In genomic region chr1:69377507-69377906, GRCh38 we compare ENCODE assay signal across 27 cellular contexts.
"Had no signal": no experiment of that assay in that cellular context is flagged by ENCODE, and none has a peak within 500 bp of the region (broad histone marks: within the 10 kb centered on the region; RNA-seq: fewer than 3 reads in every experiment).

No MANE protein-coding gene starts in this region.

- H2AFZ ChIP-seq: hepatocyte, parathyroid adenoma had no signal

- FAIRE-seq: endometrium, kidney, small intestine had no signal

- H3K27me3 ChIP-seq: gastroesophageal sphincter, heart left ventricle, hepatocyte, right lobe of liver, tibial nerve, upper lobe of left lung, uterus had no signal

- H3K4me1 Mint-ChIP-seq: mesothelial cell of epicardium; naive B cell; neural crest cell; stimulated activated naive B cell treated with anti-CD40 and anti-IgM and Interleukin-4, amounts not matched to agents 10 μg/mL and 1 μg/mL and 100 μg/mL, for 72 hours had no signal

- H3K4me3 Mint-ChIP-seq: effector memory CD8-positive, alpha-beta T cell; mesothelial cell of epicardium; naive B cell; natural killer cell treated with Interleukin-12 subunit alpha and Interleukin-12 subunit beta and Interleukin-15 and Interleukin-18, amount 100 ng/mL, for 72 hours; neural crest cell; stimulated activated naive B cell treated with anti-CD40 and anti-IgM and Interleukin-4, amounts not matched to agents 10 μg/mL and 1 μg/mL and 100 μg/mL, for 72 hours; stimulated activated naive CD8-positive, alpha-beta T cell treated with anti-CD3 and anti-CD28 coated beads, Interleukin-15, Interleukin-2, amounts not matched to agents 100 ng/mL and 50 ng/mL, for 24 hours had no signal

- H3K36me3 Mint-ChIP-seq: mesothelial cell of epicardium; naive B cell; natural killer cell treated with Interleukin-12 subunit alpha and Interleukin-12 subunit beta and Interleukin-15 and Interleukin-18, amount 100 ng/mL, for 72 hours; stimulated activated naive B cell treated with anti-CD40 and anti-IgM and Interleukin-4, amounts not matched to agents 10 μg/mL and 1 μg/mL and 100 μg/mL, for 72 hours had no signal

- H3K4me3 ChIP-seq: gastroesophageal sphincter, heart left ventricle, hepatocyte, lung, mucosa of descending colon, right lobe of liver, thoracic aorta, tibial nerve, upper lobe of left lung, uterus had no signal

- H3K27ac Mint-ChIP-seq: effector memory CD8-positive, alpha-beta T cell; mesothelial cell of epicardium; naive B cell; natural killer cell treated with Interleukin-12 subunit alpha and Interleukin-12 subunit beta and Interleukin-15 and Interleukin-18, amount 100 ng/mL, for 72 hours; progenitor cell of endocrine pancreas; stimulated activated naive B cell treated with anti-CD40 and anti-IgM and Interleukin-4, amounts not matched to agents 10 μg/mL and 1 μg/mL and 100 μg/mL, for 72 hours; stimulated activated naive CD8-positive, alpha-beta T cell treated with anti-CD3 and anti-CD28 coated beads, Interleukin-15, Interleukin-2, amounts not matched to agents 100 ng/mL and 50 ng/mL, for 24 hours had no signal

- DNase-seq: cortex of kidney; effector memory CD8-positive, alpha-beta T cell; foreskin fibroblast; heart left ventricle; kidney; mesenchymal stem cell; mucosa of descending colon; naive B cell; right lobe of liver; small intestine; stimulated activated CD4-positive, alpha-beta T cell treated with anti-CD3 and anti-CD28 coated beads, Interleukin-15, amount 100 ng/mL, for 24 hours; stimulated activated CD4-positive, alpha-beta T cell treated with anti-CD3 and anti-CD28 coated beads, Interleukin-2, amount 100 ng/mL, for 48 hours; stimulated activated naive B cell treated with anti-CD40 and anti-IgM and Interleukin-4, amounts not matched to agents 10 μg/mL and 1 μg/mL and 100 μg/mL, for 72 hours; upper lobe of left lung; uterus had no signal

- H3K4me1 ChIP-seq: gastroesophageal sphincter, heart left ventricle, parathyroid adenoma, right lobe of liver, tibial nerve, upper lobe of left lung, uterus had no signal

- H3K9ac ChIP-seq: parathyroid adenoma had no signal

- H3K9me3 ChIP-seq: mucosa of descending colon, right lobe of liver, thoracic aorta, tibial nerve, upper lobe of left lung, uterus had no signal

- H3K27me3 Mint-ChIP-seq: effector memory CD8-positive, alpha-beta T cell; naive B cell; natural killer cell treated with Interleukin-12 subunit alpha and Interleukin-12 subunit beta and Interleukin-15 and Interleukin-18, amount 100 ng/mL, for 72 hours; progenitor cell of endocrine pancreas; stimulated activated naive B cell treated with anti-CD40 and anti-IgM and Interleukin-4, amounts not matched to agents 10 μg/mL and 1 μg/mL and 100 μg/mL, for 72 hours; stimulated activated naive CD8-positive, alpha-beta T cell treated with anti-CD3 and anti-CD28 coated beads, Interleukin-15, Interleukin-2, amounts not matched to agents 100 ng/mL and 50 ng/mL, for 24 hours had no signal

- H3K4me2 ChIP-seq: hepatocyte had no signal

- H3K27ac ChIP-seq: gastroesophageal sphincter, heart left ventricle, hepatocyte, parathyroid adenoma, right lobe of liver, thoracic aorta, tibial nerve, upper lobe of left lung, uterus had no signal

- H3K36me3 ChIP-seq: gastroesophageal sphincter, heart left ventricle, right lobe of liver, thoracic aorta, tibial nerve, upper lobe of left lung, uterus had no signal

- H3K9me3 Mint-ChIP-seq: mesothelial cell of epicardium, neural crest cell had no signal
